Comparison of ENCODE assay signal across 13 cellular contexts in genomic region chr2:126496493-126496892, GRCh38.
DNase-seq lines count a peak whose midpoint lies in the region; ATAC-seq and TF ChIP-seq lines count a peak whose summit lies in the region.
"Had no signal": no experiment of that assay in that cellular context is flagged by ENCODE, and none has a peak within 500 bp of the region (broad histone marks: within the 10 kb centered on the region; RNA-seq: fewer than 3 reads in every experiment).

No MANE protein-coding gene starts in this region.

- no peak for DNase-seq in HUDEP-2 (lab: John Stamatoyannopoulos, UW; ENCODE audit: unreplicated experiment in 76 of 76)
- no peak for DNase-seq in cerebellar cortex (ENCODE audit: low spot score)
- no peak for DNase-seq in sigmoid colon
- DNase-seq in NOMO-1 treated with dmso at 0.1 percent for 144 hours (lab: John Stamatoyannopoulos, UW; ENCODE audit: unreplicated experiment): no peak
- DNase-seq: amniotic stem cell; BE2C; HFFc6; NCI-H446 treated with DMSO at 0.1 percent for 48 hours; stimulated activated naive CD4-positive, alpha-beta T cell had no signal

- intact Hi-C loops in sigmoid colon (cut with DNase I): no loop called here

- no peak for TF ChIP-seq CTCF in sigmoid colon (IDR thresholded peaks at IDR 0.05)

- TF ChIP-seq EP300 in sigmoid colon (IDR thresholded peaks at IDR 0.05): no peak

- 86% methylated on average over 5 of the region's 5 CpGs for WGBS in sigmoid colon, 2 donors

- no peak overlapping the region for H3K4me3 ChIP-seq in sigmoid colon

- no peaks in the 10 kb centered on the region for H3K36me3 ChIP-seq in sigmoid colon
- H3K36me3 ChIP-seq: BE2C had no signal

- ATAC-seq in GM18499 (IDR thresholded peaks at IDR 0.05; ENCODE audit: insufficient read depth, unreplicated experiment) (peak; percentile 91), GM19395 (IDR thresholded peaks at IDR 0.05; ENCODE audit: unreplicated experiment) (peak; percentile 93), HG02763 (IDR thresholded peaks at IDR 0.05; ENCODE audit: unreplicated experiment) (peak; percentile 96), HG03442 (IDR thresholded peaks at IDR 0.05; ENCODE audit: unreplicated experiment) (peak; percentile 96)

- no peak for TF ChIP-seq POLR2A in sigmoid colon (IDR thresholded peaks at IDR 0.05)

- H3K27ac ChIP-seq in sigmoid colon: no peak overlapping the region

- no peaks in the 10 kb centered on the region for H3K4me1 ChIP-seq in sigmoid colon
- H3K4me1 ChIP-seq: BE2C had no signal

- peaks cover 0 to 2% (median under 1%) of the 10 kb centered on the region in 4 donors for H3K9me3 ChIP-seq in sigmoid colon
- H3K9me3 ChIP-seq: BE2C had no signal

- H3K27me3 ChIP-seq in sigmoid colon: no peaks in the 10 kb centered on the region
- H3K27me3 ChIP-seq: BE2C had no signal
